Comparison of ENCODE assay signal across 8 cellular contexts in genomic region chr6:155495011-155495768, GRCh38. TPM values are rescaled to one million over a fixed set of nuclear protein-coding genes. Genes with fewer than 3 reads are reported as not detected.
A peak's percentile ranks its signal among the peaks of the same experiment; 100 is the strongest.
DNase-seq lines count a peak whose midpoint lies in the region; ATAC-seq and TF ChIP-seq lines count a peak whose summit lies in the region.

No MANE protein-coding gene starts in this region.

- intact Hi-C loops in sciatic nerve (cut with DNase I), result no loop called here
- intact Hi-C loops in CD14-positive monocyte (cut with micrococcal nuclease), result no loop called here

- no peaks in the 10 kb centered on the region for H3K79me2 ChIP-seq in H9 (ENCODE audit: insufficient read depth, low read length)

- H4K91ac ChIP-seq in H9 (ENCODE audit: insufficient read length, low read depth, low read length), result no peak overlapping the region

- no CpG with 5 or more reads among the region's 11 CpGs for WGBS in H9 (ENCODE audit: extremely low coverage, insufficient read length, low lambda C conversion rate)

- no peaks in the 10 kb centered on the region for H3K79me1 ChIP-seq in H9 (ENCODE audit: insufficient read depth, low read depth, low read length, poor library complexity, severe bottlenecking)

- H2BK20ac ChIP-seq in H9 (ENCODE audit: low read depth, low read length, poor library complexity, severe bottlenecking), result no peak overlapping the region

- H2BK5ac ChIP-seq in H9 (ENCODE audit: insufficient read length, low read length), result no peak overlapping the region

- peak overlapping the region; percentile 61; the same call in 1 of the 2 replicates for H3K14ac ChIP-seq in H9 (ENCODE audit: insufficient read depth, low read length)

- no peak overlapping the region for H3K4ac ChIP-seq in H9 (ENCODE audit: low read depth, low read length)

- ATAC-seq in sciatic nerve (peak; percentile 88), esophagus mucosa (no peak)

- peak overlapping the region; percentile 63 for H3K18ac ChIP-seq in H9 (ENCODE audit: insufficient read length, low read depth, low read length)

- H3K23me2 ChIP-seq in H9 (ENCODE audit: insufficient read length, low read depth, low read length, poor library complexity, severe bottlenecking), result no peaks in the 10 kb centered on the region

- no peaks in the 10 kb centered on the region for H3K27me3 Mint-ChIP-seq in H9 (ENCODE audit: low read depth)
- no peaks in the 10 kb centered on the region for H3K27me3 Mint-ChIP-seq in glutamatergic neuron (ENCODE audit: unreplicated experiment)
- peaks cover 0 to 1% (median 1%) of the 10 kb centered on the region in 3 donors for H3K27me3 Mint-ChIP-seq in CD14-positive monocyte (ENCODE audit: low read depth in 3 of 3)

- H3K23ac ChIP-seq in H9 (ENCODE audit: insufficient read length, low read depth, low read length), result no peak overlapping the region

- no peak overlapping the region for H3K4me2 ChIP-seq in H9 (ENCODE audit: insufficient read depth, insufficient read length, low read length)

- H2AFZ ChIP-seq in H9 (ENCODE audit: low read length), result no peak overlapping the region

- H2AK5ac ChIP-seq in H9 (ENCODE audit: insufficient read length, low read length), result no peak overlapping the region

- DNase-seq in H9 (peak; percentile 69), RPMI7951 (ENCODE audit: low read depth) (peak; percentile 62), glutamatergic neuron (peak; percentile 55), sciatic nerve (ENCODE audit: low spot score) (peak; percentile 62), NCI-H128 (lab: John Stamatoyannopoulos, UW; ENCODE audit: unreplicated experiment) (no peak), CD14-positive monocyte (ENCODE audit: low spot score) (no peak), UCSD-AML1 (lab: John Stamatoyannopoulos, UW; ENCODE audit: unreplicated experiment) (no peak)

- peaks cover 6% of the 10 kb centered on the region for H3K9me3 ChIP-seq in H9 (ENCODE audit: control insufficient read depth, low read depth, low read length)

- H2BK15ac ChIP-seq in H9 (ENCODE audit: low read depth, low read length), result no peak overlapping the region

- H3K4me1 Mint-ChIP-seq in H9 (peaks cover 10 to 14% of the 10 kb centered on the region in 2 experiments), glutamatergic neuron (ENCODE audit: low read depth, unreplicated experiment) (peaks cover 4% of the 10 kb centered on the region), CD14-positive monocyte (peaks cover 9% of the 10 kb centered on the region)

- no peak overlapping the region for H3K27ac ChIP-seq in H9 (ENCODE audit: insufficient read length, low read depth, low read length)

- no peak overlapping the region for H4K8ac ChIP-seq in H9 (replicated peaks; ENCODE audit: insufficient read length, low read depth, low read length)

- no peak overlapping the region for H3T11ph ChIP-seq in H9 (ENCODE audit: low read length)

- no peak overlapping the region for H4K5ac ChIP-seq in H9 (ENCODE audit: insufficient read length, low read depth, low read length)

- no peak overlapping the region for H3K9ac ChIP-seq in H9 (ENCODE audit: extremely low read depth, insufficient read length, low read length)

- no peaks in the 10 kb centered on the region for H3K4me1 ChIP-seq in H9 (ENCODE audit: insufficient read depth, low read length)

- H3K27me3 ChIP-seq in H9 (ENCODE audit: insufficient read depth, low read length), result no peaks in the 10 kb centered on the region

- no peak overlapping the region for H2BK12ac ChIP-seq in H9 (ENCODE audit: insufficient read length, low read depth, low read length)

- H3K56ac ChIP-seq in H9 (ENCODE audit: insufficient read length, low read depth, low read length), result no peak overlapping the region

- no peak overlapping the region for H2BK120ac ChIP-seq in H9 (ENCODE audit: low read depth, low read length, poor library complexity, severe bottlenecking)

- peak; percentile 68 for TF ChIP-seq CTCF in H9 (conservative IDR thresholded peaks at IDR 0.05)
- TF ChIP-seq CTCF in glutamatergic neuron (IDR thresholded peaks at IDR 0.05; ENCODE audit: partially characterized antibody, unreplicated experiment), result no peak
- no peak for TF ChIP-seq CTCF in CD14-positive monocyte (IDR thresholded peaks at IDR 0.05)

- H3K9me3 Mint-ChIP-seq in H9 (peaks cover 7 to 9% of the 10 kb centered on the region in 2 experiments; a peak in 3 of 5 replicates), glutamatergic neuron (ENCODE audit: unreplicated experiment) (no peaks in the 10 kb centered on the region), CD14-positive monocyte (peaks cover 0 to 8% (median 4%) of the 10 kb centered on the region in 7 donors)

- H3K27ac Mint-ChIP-seq in H9 (peak overlapping the region in 1 of 3 experiments; percentile 73; a peak in 1 of 7 replicates), glutamatergic neuron (ENCODE audit: unreplicated experiment) (no peak overlapping the region), CD14-positive monocyte (no peak overlapping the region)

- no peak overlapping the region for H3K4me3 Mint-ChIP-seq in H9
- no peak overlapping the region for H3K4me3 Mint-ChIP-seq in glutamatergic neuron (ENCODE audit: unreplicated experiment)
- H3K4me3 Mint-ChIP-seq in CD14-positive monocyte, result no peak overlapping the region

- H3K36me3 Mint-ChIP-seq in H9 (ENCODE audit: insufficient read depth in 1 of 3, low read depth in 3 of 3) (peaks cover 3 to 11% (median 5%) of the 10 kb centered on the region in 3 experiments; a peak in 4 of 7 replicates), glutamatergic neuron (ENCODE audit: unreplicated experiment) (peaks cover 5% of the 10 kb centered on the region), CD14-positive monocyte (no peaks in the 10 kb centered on the region)

- no peaks in the 10 kb centered on the region for H4K20me1 ChIP-seq in H9 (ENCODE audit: control insufficient read depth, insufficient read depth, insufficient read length)

RNA-seq across cellular contexts. Expression of gene NOX3, which starts 39.6 kb away (rescaled TPM):
- total RNA-seq in H9 (2021) (not detected in 2 replicates), glutamatergic neuron (ENCODE audit: unreplicated experiment) (not detected), sciatic nerve (not detected), esophagus mucosa (not detected)
- not detected in 2 replicates for total RNA-seq in RPMI7951 (2014; rRNA removed; shearing (Covaris generic))
- not detected for polyA plus RNA-seq in CD14-positive monocyte

Comparison
In these comparisons a context has a peak if more than half of its experiments do, and no peak if none do; other contexts are left out.
1. DNase-seq: peak in H9 (single experiment), RPMI7951 (single experiment), glutamatergic neuron (single experiment) and sciatic nerve (single experiment); none in NCI-H128 (single experiment), CD14-positive monocyte (single experiment) and UCSD-AML1 (single experiment).